ENCODE assay signal across 10 cellular contexts in genomic region chr18:77115461-77115907, GRCh38. TPM values are rescaled to one million over a fixed set of nuclear protein-coding genes. Genes with fewer than 3 reads are reported as not detected.
DNase-seq lines count a peak whose midpoint lies in the region; FAIRE-seq lines count a peak whose summit lies in the region.
"Had no signal": no experiment of that assay in that cellular context is flagged by ENCODE, and none has a peak within 500 bp of the region (broad histone marks: within the 10 kb centered on the region; RNA-seq: fewer than 3 reads in every experiment).

No MANE protein-coding gene starts in this region.

- H2AK5ac ChIP-seq in neuronal stem cell (ENCODE audit: low read depth, low read length), result no peak overlapping the region

- no peak overlapping the region for H3K23ac ChIP-seq in neuronal stem cell (ENCODE audit: low read depth, low read length, poor library complexity)

- no peak overlapping the region for H2BK5ac ChIP-seq in neuronal stem cell (ENCODE audit: low read length)

- no peak overlapping the region for H3K4me2 ChIP-seq in neuronal stem cell (ENCODE audit: insufficient read depth, low read length, poor library complexity, severe bottlenecking)

- peak; percentile 57 for DNase-seq in DMS53 (lab: John Stamatoyannopoulos, UW)
- no peak for DNase-seq in DMS53 treated with DMSO at 0.1 percent for 48 hours (lab: John Stamatoyannopoulos, UW; ENCODE audit: unreplicated experiment)
- DNase-seq in RCC 7860 (ENCODE audit: low spot score), result peak; percentile 41
- no peak for DNase-seq in epithelial cell of prostate (ENCODE audit: low read depth, low spot score)
- no peak for DNase-seq in small intestine
- DNase-seq in DMS153 treated with DMSO at 0.1 percent for 48 hours (lab: John Stamatoyannopoulos, UW; ENCODE audit: unreplicated experiment), result no peak
- no peak for DNase-seq in neuronal stem cell (ENCODE audit: low spot score)
- no peak for DNase-seq in NCI-H345 (lab: John Stamatoyannopoulos, UW)
- DNase-seq: foreskin melanocyte had no signal

- H3K14ac ChIP-seq in neuronal stem cell (ENCODE audit: low read length), result no peak overlapping the region

- H3K27ac ChIP-seq in epithelial cell of prostate, result peak overlapping the region; percentile 83
- peak overlapping the region; percentile 77 to 84 for H3K27ac ChIP-seq in small intestine (ENCODE audit: low read depth in 1 of 2, low read length in 1 of 2)
- no peak overlapping the region for H3K27ac ChIP-seq in neuronal stem cell (replicated peaks; ENCODE audit: low read length)
- H3K27ac ChIP-seq: 22Rv1 had no signal

- H4K8ac ChIP-seq in neuronal stem cell (ENCODE audit: low read depth, low read length), result no peak overlapping the region

- H3K9ac ChIP-seq in neuronal stem cell (ENCODE audit: low read depth, low read length, poor library complexity), result no peak overlapping the region

- H3K27me3 ChIP-seq in small intestine (ENCODE audit: control insufficient read depth in 2 of 2, insufficient read depth in 2 of 2, low read length in 2 of 2) (no peaks in the 10 kb centered on the region), neuronal stem cell (ENCODE audit: control insufficient read depth in 3 of 3, insufficient read depth in 3 of 3, low read depth in 1 of 3, low read length in 3 of 3) (no peaks in the 10 kb centered on the region)

- FAIRE-seq in RCC 7860 (lab: Jason Lieb, UNC), result no peak
- no peak for FAIRE-seq in small intestine (lab: Jason Lieb, UNC)

- 23 to 54% (median 29%) methylated on average over 2 of the region's 2 CpGs for WGBS in small intestine, 3 donors
- no CpG with 5 or more reads among the region's 2 CpGs for WGBS in neuronal stem cell (ENCODE audit: extremely low coverage in 2 of 2, insufficient read length in 2 of 2, insufficient replicate concordance in 1 of 2), 2 donors

- H2BK12ac ChIP-seq in neuronal stem cell (ENCODE audit: low read length), result no peak overlapping the region

- H3K18ac ChIP-seq in neuronal stem cell (ENCODE audit: low read length), result no peak overlapping the region

- H3K4me1 ChIP-seq in small intestine (ENCODE audit: control insufficient read depth in 2 of 2, insufficient read depth in 1 of 2, low read depth in 1 of 2, low read length in 1 of 2), result peaks cover 8 to 10% of the 10 kb centered on the region in 2 donors
- peaks cover 0 to 3% of the 10 kb centered on the region in 2 donors for H3K4me1 ChIP-seq in neuronal stem cell (ENCODE audit: control insufficient read depth in 2 of 2, insufficient read depth in 1 of 2, low read depth in 1 of 2, low read length in 2 of 2)

- H2AFZ ChIP-seq in neuronal stem cell (ENCODE audit: low read length), result no peak overlapping the region

- H2BK120ac ChIP-seq in neuronal stem cell (ENCODE audit: low read depth, low read length), result no peak overlapping the region

- no peak overlapping the region for H3K4me3 ChIP-seq in small intestine (ENCODE audit: low read depth in 1 of 2, low read length in 2 of 2)
- H3K4me3 ChIP-seq in neuronal stem cell (ENCODE audit: low read length in 2 of 2), result no peak overlapping the region

- H3K9me3 ChIP-seq in small intestine (ENCODE audit: control insufficient read depth, low read depth), result no peaks in the 10 kb centered on the region
- H3K9me3 ChIP-seq in neuronal stem cell (replicated peaks in 1 of 2; ENCODE audit: control insufficient read depth in 2 of 2, insufficient read depth in 1 of 2, low read depth in 1 of 2, low read length in 2 of 2), result peaks cover 0 to 4% of the 10 kb centered on the region in 2 donors

- H3K36me3 ChIP-seq in small intestine (ENCODE audit: control insufficient read depth in 2 of 2, insufficient read depth in 2 of 2, low read length in 2 of 2) (no peaks in the 10 kb centered on the region), neuronal stem cell (replicated peaks in 1 of 2; ENCODE audit: control insufficient read depth in 2 of 2, insufficient read depth in 2 of 2, low read length in 2 of 2) (no peaks in the 10 kb centered on the region)

- no peak overlapping the region for H2BK15ac ChIP-seq in neuronal stem cell (ENCODE audit: low read length)

- no peaks in the 10 kb centered on the region for H3K79me1 ChIP-seq in neuronal stem cell (ENCODE audit: low read depth, low read length)

- H3K4ac ChIP-seq in neuronal stem cell (ENCODE audit: low read length), result no peak overlapping the region

- no peak overlapping the region for H4K91ac ChIP-seq in neuronal stem cell (ENCODE audit: low read depth, low read length, poor library complexity)

RNA-seq across cellular contexts. Expression of gene MBP, which starts 17.1 kb away (rescaled TPM):
- 10 to 100 TPM; 14.3 to 25.1 (median 20.8) TPM for polyA plus RNA-seq in small intestine
- 1.5 TPM for polyA plus RNA-seq in neuronal stem cell (2013, experiment 1 of 2)
- 1.4 TPM for polyA plus RNA-seq in neuronal stem cell (2013, experiment 2 of 2)

Comparison
In these comparisons a context has a peak if more than half of its experiments do, and no peak if none do; other contexts are left out.
1. DNase-seq: peak in DMS53 (single experiment) and RCC 7860 (single experiment); none in DMS53 treated with DMSO at 0.1 percent for 48 hours (single experiment), epithelial cell of prostate (single experiment), small intestine (single experiment), DMS153 treated with DMSO at 0.1 percent for 48 hours (single experiment), neuronal stem cell (single experiment) and NCI-H345 (single experiment).